ENCODE assay signal across 9 cellular contexts in the genomic region with DNA sequence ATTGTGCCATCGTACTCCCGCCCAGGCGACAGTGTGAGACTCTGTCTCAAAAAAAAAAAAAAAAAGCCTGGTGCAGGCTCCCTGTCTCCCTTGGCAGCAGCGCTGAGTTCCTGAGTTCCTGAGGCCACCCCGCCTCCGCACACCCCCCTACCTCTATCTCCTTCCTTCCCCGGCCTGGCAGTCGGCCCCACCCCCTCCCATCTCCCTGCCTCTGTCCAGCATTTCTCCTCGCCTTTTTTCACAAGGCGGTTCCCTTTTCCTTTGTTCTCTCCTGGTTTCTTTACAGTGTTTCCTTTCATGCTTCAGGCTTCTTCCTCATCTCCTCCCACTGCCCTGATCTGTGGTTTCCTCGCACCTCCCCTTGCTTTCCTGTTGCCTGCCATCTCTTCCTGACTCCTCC. TPM values are rescaled to one million over a fixed set of nuclear protein-coding genes. Genes with fewer than 3 reads are reported as not detected.
DNase-seq lines count a peak whose midpoint lies in the region; ATAC-seq, FAIRE-seq and TF ChIP-seq lines count a peak whose summit lies in the region.
"Had no signal": no experiment of that assay in that cellular context is flagged by ENCODE, and none has a peak within 500 bp of the region (broad histone marks: within the 10 kb centered on the region; RNA-seq: fewer than 3 reads in every experiment).

No MANE protein-coding gene starts in this region.

- H3K23me2 ChIP-seq in H1 (ENCODE audit: low read depth, low read length) = peaks cover 5% of the 10 kb centered on the region; the same call in 1 of the 2 replicates

- H3K9me3 ChIP-seq in H1 (ENCODE audit: insufficient read depth in 2 of 2, low read depth in 1 of 2, low read length in 1 of 2) = no peaks in the 10 kb centered on the region

- H3K27me3 Mint-ChIP-seq in T-helper 2 cell treated with Interferon-gamma antibody and Interleukin-4, amounts not matched to agents 5 μg/mL and 100 μg/mL, for 36 hours (ENCODE audit: low read depth) = no peaks in the 10 kb centered on the region

- no peak overlapping the region for H3K4ac ChIP-seq in H1 (replicated peaks; ENCODE audit: insufficient read length, low read depth, low read length)

- H3K27ac Mint-ChIP-seq in T-helper 2 cell treated with Interferon-gamma antibody and Interleukin-4, amounts not matched to agents 5 μg/mL and 100 μg/mL, for 36 hours = peak overlapping the region; percentile 86

- no peaks in the 10 kb centered on the region for H3K36me3 Mint-ChIP-seq in T-helper 2 cell treated with Interferon-gamma antibody and Interleukin-4, amounts not matched to agents 5 μg/mL and 100 μg/mL, for 36 hours (ENCODE audit: low read depth)

- ATAC-seq in HG03354 (IDR thresholded peaks at IDR 0.05; ENCODE audit: poor library complexity, severe bottlenecking, unreplicated experiment) = no peak
- no peak for ATAC-seq in GM18517 (IDR thresholded peaks at IDR 0.05; ENCODE audit: unreplicated experiment)
- ATAC-seq in HG02981 (IDR thresholded peaks at IDR 0.05; ENCODE audit: unreplicated experiment) = no peak

- no peak overlapping the region for H3K23ac ChIP-seq in H1 (ENCODE audit: insufficient read length)

- no peaks in the 10 kb centered on the region for H4K20me1 ChIP-seq in H1 (replicated peaks in 1 of 2; ENCODE audit: control insufficient read depth in 1 of 2, insufficient read depth in 2 of 2, low read length in 2 of 2)

- H3K4me3 ChIP-seq in H1 (ENCODE audit: extremely low read depth in 1 of 4, insufficient read depth in 2 of 4, low read depth in 3 of 4, low read length in 4 of 4) = peak overlapping the region in 3 of 4 experiments; percentile 11 to 33 (median 14); a peak in 5 of 8 replicates

- TF ChIP-seq POLR2A in H1 (IDR thresholded peaks at IDR 0.05; ENCODE audit: control extremely low read depth in 1 of 2, low read depth in 2 of 2, low read length in 2 of 2) = no peak

- peak overlapping the region; percentile 88; the same call in 1 of the 2 replicates for H2BK15ac ChIP-seq in H1 (ENCODE audit: low read length)

- no peak for FAIRE-seq in H1 (lab: Jason Lieb, UNC)

- peak overlapping the region; percentile 80; the same call in 1 of the 2 replicates for H2BK5ac ChIP-seq in H1 (ENCODE audit: low read depth, low read length)

- DNase-seq in T-helper 2 cell treated with Interferon-gamma antibody and Interleukin-4, amounts not matched to agents 5 μg/mL and 100 μg/mL, for 36 hours (ENCODE audit: low spot score) = no peak
- DNase-seq in T-helper 2 cell = no peak
- DNase-seq in RWPE1 (ENCODE audit: low spot score) = peak; percentile 49
- DNase-seq in H1 (ENCODE audit: low read depth in 1 of 2, low spot score in 2 of 2) = no peak
- DNase-seq in renal cortical epithelial cell (ENCODE audit: low read depth) = peak; percentile 56

- no peak for TF ChIP-seq RAD21 in H1 (IDR thresholded peaks at IDR 0.05 in 1 of 2, conservative IDR thresholded peaks at IDR 0.05 in 1 of 2; ENCODE audit: low read depth in 2 of 2, low read length in 2 of 2)

- POLR2A ChIA-PET in RWPE1 (lab: Yijun Ruan, JAX; ENCODE audit: low non-redundant PET) = no interaction called here
- POLR2A ChIA-PET in H1 (lab: Charles Lee; ENCODE audit: partially characterized antibody) = interaction anchor here (0.9 to 3.7 kb wide), 2 partner anchors 11 to 280 kb away, joined by 3 to 20 read pairs; a partner anchor contains a TSS

- H3K4me1 Mint-ChIP-seq in T-helper 2 cell treated with Interferon-gamma antibody and Interleukin-4, amounts not matched to agents 5 μg/mL and 100 μg/mL, for 36 hours (ENCODE audit: low read depth) = peaks cover 44% of the 10 kb centered on the region

- CTCF ChIA-PET in RWPE1 (lab: Yijun Ruan, JAX) = no interaction called here
- CTCF ChIA-PET in H1 (lab: Charles Lee; ENCODE audit: partially characterized antibody) = interaction anchor here (1.2 to 2.3 kb wide), 6 partner anchors 17 to 113 kb away, joined by 3 to 10 read pairs (median 3); a partner anchor contains a TSS

- peak overlapping the region; percentile 97 for H2BK20ac ChIP-seq in H1 (ENCODE audit: low read length)

- H3K9me3 Mint-ChIP-seq in T-helper 2 cell treated with Interferon-gamma antibody and Interleukin-4, amounts not matched to agents 5 μg/mL and 100 μg/mL, for 36 hours = no peaks in the 10 kb centered on the region

- H4K5ac ChIP-seq in H1 (ENCODE audit: insufficient read length, low read depth, low read length) = no peak overlapping the region

- peak overlapping the region; percentile 62 for H3K4me3 Mint-ChIP-seq in T-helper 2 cell treated with Interferon-gamma antibody and Interleukin-4, amounts not matched to agents 5 μg/mL and 100 μg/mL, for 36 hours

- no peaks in the 10 kb centered on the region; a peak in 1 of 7 replicates for H3K27me3 ChIP-seq in H1 (replicated peaks in 1 of 4; ENCODE audit: control insufficient read depth in 3 of 4, extremely low read depth in 1 of 4, insufficient read depth in 3 of 4, low read length in 3 of 4)

- no peak for TF ChIP-seq EP300 in H1 (IDR thresholded peaks at IDR 0.05; ENCODE audit: borderline replicate concordance in 1 of 2, low read depth in 2 of 2, low read length in 2 of 2)

- peak overlapping the region; percentile 56; the same call in 1 of the 2 replicates for H2AK5ac ChIP-seq in H1 (ENCODE audit: low read depth, low read length)

- whole genome bisulfite sequencing in H1 (ENCODE audit: extremely low coverage in 1 of 2, insufficient coverage in 1 of 2, insufficient read length in 1 of 2, insufficient replicate concordance in 2 of 2, low coverage in 1 of 2, low lambda C conversion rate in 2 of 2, missing lambda C conversion rate in 1 of 2), 2 experiments = 17% methylated on average over 3 of the region's 11 CpGs; no CpG with 5 or more reads in 1 of the 2 experiments

- H3K36me3 ChIP-seq in H1 (ENCODE audit: control insufficient read depth in 2 of 4, insufficient read depth in 4 of 4, low read length in 3 of 4) = no peaks in the 10 kb centered on the region

- peak overlapping the region; percentile 22; the same call in 1 of the 2 replicates for H4K8ac ChIP-seq in H1 (ENCODE audit: extremely low read depth, insufficient read depth, low read length)

- H3K14ac ChIP-seq in H1 (ENCODE audit: insufficient read length) = no peak overlapping the region

- peak overlapping the region; percentile 98; the same call in 1 of the 2 replicates for H2BK12ac ChIP-seq in H1 (ENCODE audit: low read depth, low read length)

- H2AFZ ChIP-seq in H1 (ENCODE audit: low read length) = no peak overlapping the region

- no peak overlapping the region for H2BK120ac ChIP-seq in H1 (replicated peaks; ENCODE audit: low read depth, low read length)

- no peaks in the 10 kb centered on the region for H3K79me2 ChIP-seq in H1 (ENCODE audit: control insufficient read depth in 1 of 2, insufficient read depth in 2 of 2, low read length in 2 of 2)

- H3K4me2 ChIP-seq in H1 (ENCODE audit: insufficient read depth in 1 of 2, low read depth in 2 of 2, low read length in 2 of 2) = peak overlapping the region; percentile 59 to 64

- no peak overlapping the region for H4K91ac ChIP-seq in H1 (replicated peaks; ENCODE audit: insufficient read length, low read length)

- H3K79me1 ChIP-seq in H1 (ENCODE audit: low read depth, low read length) = no peaks in the 10 kb centered on the region

- H3K27ac ChIP-seq in RWPE1 = peak overlapping the region; percentile 36
- no peak overlapping the region for H3K27ac ChIP-seq in H1 (ENCODE audit: low read depth, low read length)

- no peak overlapping the region for H3K56ac ChIP-seq in H1 (replicated peaks; ENCODE audit: insufficient read length, low read depth, low read length)

- peak overlapping the region in 1 of 4 experiments; percentile 16; a peak in 1 of 7 replicates for H3K9ac ChIP-seq in H1 (replicated peaks in 1 of 4; ENCODE audit: extremely low read depth in 1 of 4, low read depth in 3 of 4, low read length in 3 of 4)

- H3K18ac ChIP-seq in H1 (ENCODE audit: extremely low read depth, low read length) = peak overlapping the region; percentile 64

- H3K4me1 ChIP-seq in H1 (replicated peaks in 1 of 4; ENCODE audit: control insufficient read depth in 3 of 4, insufficient read depth in 4 of 4, low read length in 3 of 4) = peaks cover 14 to 40% (median 29%) of the 10 kb centered on the region in 4 experiments

- TF ChIP-seq CTCF in RWPE1 (conservative IDR thresholded peaks at IDR 0.05; ENCODE audit: low read depth) (no peak), H1 (IDR thresholded peaks at IDR 0.05; ENCODE audit: control extremely low read depth in 1 of 3, insufficient read depth in 1 of 3, low read depth in 1 of 3, low read length in 3 of 3) (no peak)

RNA-seq across cellular contexts. Expression of a gene that starts 2.7 kb away (rescaled TPM):
- total RNA-seq in H1 (2021; fragmentation: NEBNext Ultra II Directional; extraction: Animal tissue kit (Norgen Biotek cat#: 25700)) = 0.52 and 0.54 TPM in 2 replicates
- 0.44 and 0.52 TPM in 2 replicates for polyA plus RNA-seq in H1 (2011; rRNA removed)
- polyA plus RNA-seq in H1 (2011; cell fraction: cytosol; rRNA removed) = 0.47 TPM
- 0.66 TPM for polyA plus RNA-seq in H1 (2011; cell fraction: nucleus; rRNA removed)
- polyA plus RNA-seq in H1 (2012, experiment 1 of 2) = 0.28 to 0.44 TPM (median 0.37 TPM) in 4 replicates
- 0.39 TPM for polyA plus RNA-seq in H1 (2012, experiment 2 of 2)
- 0.30 TPM for polyA plus RNA-seq in H1 (2013, experiment 1 of 2)
- 0.28 TPM for polyA plus RNA-seq in H1 (2013, experiment 2 of 2)
- polyA minus RNA-seq in H1 (2011; rRNA and poly(A)+ RNA removed) = 0.76 and 0.90 TPM in 2 replicates
- 0.44 TPM for polyA minus RNA-seq in H1 (2011; cell fraction: cytosol; rRNA and poly(A)+ RNA removed)
- polyA minus RNA-seq in H1 (2011; cell fraction: nucleus; rRNA and poly(A)+ RNA removed) = 1.2 TPM
- total RNA-seq in renal cortical epithelial cell = 2.1 and 3.9 TPM in 2 replicates

RNA-seq across cellular contexts. Expression of a gene that starts 10.7 kb away (rescaled TPM):
- 0.54 and 0.71 TPM in 2 replicates for total RNA-seq in H1 (2021; fragmentation: NEBNext Ultra II Directional; extraction: Animal tissue kit (Norgen Biotek cat#: 25700))
- polyA plus RNA-seq in H1 (2011; rRNA removed) = 0.41 and 0.60 TPM in 2 replicates
- 0.58 TPM for polyA plus RNA-seq in H1 (2011; cell fraction: cytosol; rRNA removed)
- 1.00 TPM for polyA plus RNA-seq in H1 (2011; cell fraction: nucleus; rRNA removed)
- polyA plus RNA-seq in H1 (2012, experiment 1 of 2) = 0.80 to 1.0 TPM (median 0.90 TPM) in 4 replicates
- polyA plus RNA-seq in H1 (2012, experiment 2 of 2) = 0.14 TPM
- polyA plus RNA-seq in H1 (2013, experiment 1 of 2) = 0.30 TPM
- 0.48 TPM for polyA plus RNA-seq in H1 (2013, experiment 2 of 2)
- not detected in 2 replicates for polyA minus RNA-seq in H1 (2011; rRNA and poly(A)+ RNA removed)
- polyA minus RNA-seq in H1 (2011; cell fraction: cytosol; rRNA and poly(A)+ RNA removed) = 0.66 TPM
- 1.6 TPM for polyA minus RNA-seq in H1 (2011; cell fraction: nucleus; rRNA and poly(A)+ RNA removed)
- total RNA-seq in renal cortical epithelial cell = not detected in 2 replicates

RNA-seq across cellular contexts. Expression of a gene that starts 23.7 kb away (rescaled TPM):
- total RNA-seq in H1 (2021; fragmentation: NEBNext Ultra II Directional; extraction: Animal tissue kit (Norgen Biotek cat#: 25700)) = not detected in 2 replicates
- polyA plus RNA-seq in H1 (2011; rRNA removed) = 0.03 TPM in 1 of 2 replicates, not detected in the other
- polyA plus RNA-seq in H1 (2011; cell fraction: cytosol; rRNA removed) = not detected
- polyA plus RNA-seq in H1 (2011; cell fraction: nucleus; rRNA removed) = not detected
- 0.05 TPM in 1 of 4 replicates, not detected in the others for polyA plus RNA-seq in H1 (2012, experiment 1 of 2)
- not detected for polyA plus RNA-seq in H1 (2012, experiment 2 of 2)
- not detected for polyA plus RNA-seq in H1 (2013, experiment 1 of 2)
- not detected for polyA plus RNA-seq in H1 (2013, experiment 2 of 2)
- polyA minus RNA-seq in H1 (2011; rRNA and poly(A)+ RNA removed) = not detected in 2 replicates
- polyA minus RNA-seq in H1 (2011; cell fraction: cytosol; rRNA and poly(A)+ RNA removed) = not detected
- polyA minus RNA-seq in H1 (2011; cell fraction: nucleus; rRNA and poly(A)+ RNA removed) = 0.30 TPM
- under 0.01 TPM in 1 of 2 replicates, not detected in the other for total RNA-seq in renal cortical epithelial cell
- total RNA-seq: kidney epithelial cell had no signal

RNA-seq across cellular contexts. Expression of a gene that starts 24.6 kb away (rescaled TPM):
- total RNA-seq in H1 (2021; fragmentation: NEBNext Ultra II Directional; extraction: Animal tissue kit (Norgen Biotek cat#: 25700)) = not detected in 2 replicates
- not detected in 2 replicates for polyA plus RNA-seq in H1 (2011; rRNA removed)
- polyA plus RNA-seq in H1 (2011; cell fraction: cytosol; rRNA removed) = not detected
- not detected for polyA plus RNA-seq in H1 (2011; cell fraction: nucleus; rRNA removed)
- polyA plus RNA-seq in H1 (2012, experiment 1 of 2) = 0.29 to 0.50 TPM (median 0.39 TPM) in 4 replicates
- not detected for polyA plus RNA-seq in H1 (2012, experiment 2 of 2)
- polyA plus RNA-seq in H1 (2013, experiment 1 of 2) = not detected
- polyA plus RNA-seq in H1 (2013, experiment 2 of 2) = not detected
- not detected in 2 replicates for polyA minus RNA-seq in H1 (2011; rRNA and poly(A)+ RNA removed)
- not detected for polyA minus RNA-seq in H1 (2011; cell fraction: cytosol; rRNA and poly(A)+ RNA removed)
- not detected for polyA minus RNA-seq in H1 (2011; cell fraction: nucleus; rRNA and poly(A)+ RNA removed)
- not detected in 2 replicates for total RNA-seq in renal cortical epithelial cell
- total RNA-seq: kidney epithelial cell had no signal

RNA-seq across cellular contexts. Expression of a gene that starts 38.6 kb away (rescaled TPM):
- 23.8 and 26.1 TPM in 2 replicates for total RNA-seq in H1 (2021; fragmentation: NEBNext Ultra II Directional; extraction: Animal tissue kit (Norgen Biotek cat#: 25700))
- 7.7 and 9.9 TPM in 2 replicates for polyA plus RNA-seq in H1 (2011; rRNA removed)
- polyA plus RNA-seq in H1 (2011; cell fraction: cytosol; rRNA removed) = 11.5 TPM
- 10.3 TPM for polyA plus RNA-seq in H1 (2011; cell fraction: nucleus; rRNA removed)
- 15.2 to 18.5 TPM (median 16.9 TPM) in 4 replicates for polyA plus RNA-seq in H1 (2012, experiment 1 of 2)
- polyA plus RNA-seq in H1 (2012, experiment 2 of 2) = 3.5 TPM
- 15.1 TPM for polyA plus RNA-seq in H1 (2013, experiment 1 of 2)
- 15.0 TPM for polyA plus RNA-seq in H1 (2013, experiment 2 of 2)
- polyA minus RNA-seq in H1 (2011; rRNA and poly(A)+ RNA removed) = 17.9 and 19.3 TPM in 2 replicates
- polyA minus RNA-seq in H1 (2011; cell fraction: cytosol; rRNA and poly(A)+ RNA removed) = 8.6 TPM
- polyA minus RNA-seq in H1 (2011; cell fraction: nucleus; rRNA and poly(A)+ RNA removed) = 11.3 TPM
- 9.7 and 10.9 TPM in 2 replicates for total RNA-seq in renal cortical epithelial cell

Comparison
In these comparisons a context has a peak if more than half of its experiments do, and no peak if none do; other contexts are left out.
1. DNase-seq: peak in RWPE1 (single experiment) and renal cortical epithelial cell (single experiment); none in T-helper 2 cell treated with Interferon-gamma antibody and Interleukin-4, amounts not matched to agents 5 μg/mL and 100 μg/mL, for 36 hours (single experiment), T-helper 2 cell (0 of 5) and H1 (0 of 2).